In genomic region chr12:65450610-65451009, GRCh38 we compare ENCODE assay signal across 23 cellular contexts.
"Had no signal": no experiment of that assay in that cellular context is flagged by ENCODE, and none has a peak within 500 bp of the region (broad histone marks: within the 10 kb centered on the region; RNA-seq: fewer than 3 reads in every experiment).

No MANE protein-coding gene starts in this region.

- H3K4me3 ChIP-seq: heart right ventricle, left lung, lung, ovary, prostate gland, spleen, thoracic aorta had no signal

- H3K9me3 ChIP-seq: heart right ventricle, left lung, ovary, prostate gland, spleen, thoracic aorta had no signal

- H3K27me3 ChIP-seq: heart right ventricle, left lung, ovary, spleen had no signal

- H3K27ac ChIP-seq: heart right ventricle, left lung, ovary, prostate gland, spleen, thoracic aorta had no signal

- H3K4me1 ChIP-seq: prostate gland had no signal

- H3K36me3 ChIP-seq: ovary, prostate gland had no signal

- FAIRE-seq: bronchial epithelial cell, kidney had no signal

- DNase-seq: activated CD4-positive, alpha-beta T cell treated with anti-CD3 and anti-CD28 coated beads, Interleukin-2, amount 50 U/mL, for 4 hours; activated CD8-positive, alpha-beta memory T cell treated with anti-CD3 and anti-CD28 coated beads for 24 hours; activated CD8-positive, alpha-beta memory T cell treated with anti-CD3 and anti-CD28 coated beads, Interleukin-2, amount 50 U/mL, for 4 hours; activated naive CD4-positive, alpha-beta T cell treated with Interleukin-2 at 50 U/mL for 16 hours; activated naive CD8-positive, alpha-beta T cell treated with anti-CD3 and anti-CD28 coated beads, Interleukin-2, amount 10 ng/mL, durations not matched to agents 7 days and 5 days; activated T-cell treated with anti-CD3 and anti-CD28 coated beads, Interleukin-2, amount 50 U/mL, for 4 hours; amniotic stem cell; cerebellar nuclear complex; erythroblast; foreskin fibroblast; heart right ventricle; kidney; left lung; naive thymus-derived CD8-positive, alpha-beta T cell; ovary; spleen; stimulated activated CD4-positive, alpha-beta T cell treated with anti-CD3 and anti-CD28 coated beads, Interleukin-4, amount 100 ng/mL, for 1 hour; stimulated activated naive CD4-positive, alpha-beta T cell; T-helper 1 cell had no signal
